39 cellular contexts compared by ENCODE assay signal in the genomic region with DNA sequence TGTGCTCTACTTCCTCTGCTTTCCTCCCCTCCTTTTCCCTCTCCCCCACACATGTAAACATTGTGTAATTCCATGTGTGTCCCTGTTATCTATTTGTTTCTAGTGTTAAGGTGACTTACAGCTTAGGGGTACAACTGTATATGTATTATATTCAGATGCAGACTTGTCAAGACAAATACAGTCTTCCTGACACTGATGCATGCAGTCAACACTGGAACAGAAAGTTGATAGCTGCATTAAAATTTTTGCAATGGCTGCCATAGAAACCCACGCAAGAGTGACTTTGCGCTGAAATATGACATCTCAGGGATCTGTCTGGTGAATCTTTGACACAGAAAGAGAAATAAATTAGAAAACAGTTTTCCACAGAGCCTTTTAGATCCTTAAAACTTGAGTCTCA.
"Had no signal": no experiment of that assay in that cellular context is flagged by ENCODE, and none has a peak within 500 bp of the region (broad histone marks: within the 10 kb centered on the region; RNA-seq: fewer than 3 reads in every experiment).

No MANE protein-coding gene starts in this region.

- H3K4me1 Mint-ChIP-seq: activated naive CD4-positive, alpha-beta T cell treated with anti-CD3 and anti-CD28 coated beads, Interleukin-2, amount 10 ng/mL, durations not matched to agents 7 days and 5 days; activated naive CD4-positive, alpha-beta T cell treated with anti-CD3 and anti-CD28 coated beads, Interleukin-2, amount 50 U/mL, for 24 hours; activated naive CD8-positive, alpha-beta T cell treated with anti-CD3 and anti-CD28 coated beads for 36 hours; activated naive CD8-positive, alpha-beta T cell treated with anti-CD3 and anti-CD28 coated beads, Interleukin-2, amount 10 ng/mL, durations not matched to agents 7 days and 5 days; activated naive CD8-positive, alpha-beta T cell treated with anti-CD3 and anti-CD28 coated beads, Interleukin-2, amount 50 U/mL, for 24 hours; activated T-helper 17 cell treated with anti-CD3 and anti-CD28 coated beads, Interleukin-2, amount 50 U/mL, for 72 hours; central memory CD8-positive, alpha-beta T cell had no signal

- H3K36me3 Mint-ChIP-seq: activated naive CD4-positive, alpha-beta T cell treated with anti-CD3 and anti-CD28 coated beads, Interleukin-2, amount 10 ng/mL, durations not matched to agents 7 days and 5 days; activated naive CD4-positive, alpha-beta T cell treated with anti-CD3 and anti-CD28 coated beads, Interleukin-2, amount 50 U/mL, for 24 hours; activated naive CD4-positive, alpha-beta T cell treated with anti-CD3 and anti-CD28 coated beads, Interleukin-2, amount 50 U/mL, for 72 hours; activated naive CD8-positive, alpha-beta T cell; activated naive CD8-positive, alpha-beta T cell treated with anti-CD3 and anti-CD28 coated beads for 36 hours; activated naive CD8-positive, alpha-beta T cell treated with anti-CD3 and anti-CD28 coated beads, Interleukin-2, amount 10 ng/mL, durations not matched to agents 7 days and 5 days; brain had no signal

- H3K9me3 Mint-ChIP-seq: activated naive CD4-positive, alpha-beta T cell treated with anti-CD3 and anti-CD28 coated beads for 36 hours; activated naive CD4-positive, alpha-beta T cell treated with anti-CD3 and anti-CD28 coated beads, Interleukin-2, amount 50 U/mL, for 24 hours; activated naive CD8-positive, alpha-beta T cell treated with anti-CD3 and anti-CD28 coated beads for 36 hours; activated naive CD8-positive, alpha-beta T cell treated with anti-CD3 and anti-CD28 coated beads, Interleukin-2, amount 10 ng/mL, durations not matched to agents 7 days and 5 days; activated naive CD8-positive, alpha-beta T cell treated with anti-CD3 and anti-CD28 coated beads, Interleukin-2, amount 50 U/mL, for 24 hours; activated T-cell treated with anti-CD3 and anti-CD28 coated beads, Interleukin-2, amount 50 U/mL, for 24 hours; activated T-helper 1 cell treated with anti-CD3 and anti-CD28 coated beads, Interleukin-12 subunit alpha, Interleukin-12 subunit beta, Interleukin-2, Interleukin-4 antibody, amounts not matched to agents 30 ng/mL and 10 ng/mL and 1 ng/mL, durations not matched to agents 14 hours and 24 hours and 36 hours had no signal

- H3K27ac Mint-ChIP-seq: activated naive CD4-positive, alpha-beta T cell treated with anti-CD3 and anti-CD28 coated beads for 36 hours; activated naive CD4-positive, alpha-beta T cell treated with anti-CD3 and anti-CD28 coated beads, Interleukin-2, amount 10 ng/mL, durations not matched to agents 7 days and 5 days; activated naive CD4-positive, alpha-beta T cell treated with anti-CD3 and anti-CD28 coated beads, Interleukin-2, amount 50 U/mL, for 24 hours; activated naive CD4-positive, alpha-beta T cell treated with anti-CD3 and anti-CD28 coated beads, Interleukin-2, amount 50 U/mL, for 72 hours; activated naive CD8-positive, alpha-beta T cell; activated naive CD8-positive, alpha-beta T cell treated with anti-CD3 and anti-CD28 coated beads for 36 hours; activated naive CD8-positive, alpha-beta T cell treated with anti-CD3 and anti-CD28 coated beads, Interleukin-2, amount 10 ng/mL, durations not matched to agents 7 days and 5 days; activated naive CD8-positive, alpha-beta T cell treated with anti-CD3 and anti-CD28 coated beads, Interleukin-2, amount 50 U/mL, for 24 hours; activated T-cell treated with anti-CD3 and anti-CD28 coated beads, Interleukin-2, amount 50 U/mL, for 24 hours; activated T-cell treated with anti-CD3 and anti-CD28 coated beads, Interleukin-2, amount 50 U/mL, for 72 hours; activated T-helper 1 cell treated with anti-CD3 and anti-CD28 coated beads, Interleukin-12 subunit alpha, Interleukin-12 subunit beta, Interleukin-2, Interleukin-4 antibody, amounts not matched to agents 30 ng/mL and 10 ng/mL and 1 ng/mL, durations not matched to agents 14 hours and 24 hours and 36 hours; activated T-helper 17 cell treated with anti-CD3 and anti-CD28 coated beads, Interleukin-2, amount 50 U/mL, for 72 hours; activated T-helper 2 cell treated with anti-CD3 and anti-CD28 coated beads, Interferon-gamma antibody, Interleukin-2, Interleukin-4, amounts not matched to agents 10 μg/mL and 5 μg/mL and 100 μg/mL, durations not matched to agents 14 hours and 24 hours and 36 hours; brain had no signal

- H3K9me3 ChIP-seq: adrenal gland, ascending aorta, body of pancreas, breast epithelium had no signal

- H3K4me1 ChIP-seq: adrenal gland, ascending aorta, body of pancreas, breast epithelium had no signal

- H3K27me3 ChIP-seq: adrenal gland, ascending aorta, body of pancreas, brain microvascular endothelial cell, cardiac muscle cell had no signal

- DNase-seq: activated effector memory CD4-positive, alpha-beta T cell treated with anti-CD3 and anti-CD28 coated beads, Interleukin-2, amount 50 U/mL, for 16 hours; activated effector memory CD4-positive, alpha-beta T cell treated with Interleukin-2 at 50 U/mL for 16 hours; activated gamma-delta T cell; activated gamma-delta T cell treated with Interleukin-2 at 50 U/mL for 16 hours; activated naive CD4-positive, alpha-beta T cell; activated naive CD4-positive, alpha-beta T cell treated with anti-CD3 and anti-CD28 coated beads for 36 hours; activated naive CD4-positive, alpha-beta T cell treated with anti-CD3 and anti-CD28 coated beads, Interleukin-2, amount 10 ng/mL, durations not matched to agents 7 days and 5 days; activated naive CD4-positive, alpha-beta T cell treated with anti-CD3 and anti-CD28 coated beads, Interleukin-2, amount 50 U/mL, for 16 hours; activated naive CD4-positive, alpha-beta T cell treated with Interleukin-2 at 50 U/mL for 16 hours; activated naive CD8-positive, alpha-beta T cell treated with anti-CD3 and anti-CD28 coated beads for 36 hours; activated naive CD8-positive, alpha-beta T cell treated with anti-CD3 and anti-CD28 coated beads, Interleukin-2, amount 10 ng/mL, durations not matched to agents 7 days and 5 days; activated naive CD8-positive, alpha-beta T cell treated with anti-CD3 and anti-CD28 coated beads, Interleukin-2, amount 50 U/mL, for 24 hours; activated T-cell treated with anti-CD3 and anti-CD28 coated beads for 4 hours; activated T-cell treated with anti-CD3 and anti-CD28 coated beads, Interleukin-2, amount 50 U/mL, for 1 hour; activated T-cell treated with anti-CD3 and anti-CD28 coated beads, Interleukin-2, amount 50 U/mL, for 24 hours; activated T-cell treated with anti-CD3 and anti-CD28 coated beads, Interleukin-2, amount 50 U/mL, for 4 hours; activated T-cell treated with anti-CD3 and anti-CD28 coated beads, Interleukin-2, amount 50 U/mL, for 48 hours; activated T-cell treated with anti-CD3 and anti-CD28 coated beads, Interleukin-2, amount 50 U/mL, for 72 hours; adrenal gland; amniotic stem cell; amygdala; anterior cingulate cortex; aorta; body of pancreas; brain microvascular endothelial cell; central memory CD4-positive, alpha-beta T cell; cerebellar nuclear complex had no signal

- H3K4me3 Mint-ChIP-seq: activated naive CD4-positive, alpha-beta T cell treated with anti-CD3 and anti-CD28 coated beads for 36 hours; activated naive CD4-positive, alpha-beta T cell treated with anti-CD3 and anti-CD28 coated beads, Interleukin-2, amount 10 ng/mL, durations not matched to agents 7 days and 5 days; activated naive CD4-positive, alpha-beta T cell treated with anti-CD3 and anti-CD28 coated beads, Interleukin-2, amount 50 U/mL, for 24 hours; activated naive CD8-positive, alpha-beta T cell; activated naive CD8-positive, alpha-beta T cell treated with anti-CD3 and anti-CD28 coated beads for 36 hours; activated naive CD8-positive, alpha-beta T cell treated with anti-CD3 and anti-CD28 coated beads, Interleukin-2, amount 10 ng/mL, durations not matched to agents 7 days and 5 days; activated naive CD8-positive, alpha-beta T cell treated with anti-CD3 and anti-CD28 coated beads, Interleukin-2, amount 50 U/mL, for 24 hours; activated T-cell treated with anti-CD3 and anti-CD28 coated beads, Interleukin-2, amount 50 U/mL, for 24 hours; activated T-cell treated with anti-CD3 and anti-CD28 coated beads, Interleukin-2, amount 50 U/mL, for 4 hours; activated T-cell treated with anti-CD3 and anti-CD28 coated beads, Interleukin-2, amount 50 U/mL, for 72 hours; activated T-helper 1 cell treated with anti-CD3 and anti-CD28 coated beads, Interleukin-12 subunit alpha, Interleukin-12 subunit beta, Interleukin-2, Interleukin-4 antibody, amounts not matched to agents 30 ng/mL and 10 ng/mL and 1 ng/mL, durations not matched to agents 14 hours and 24 hours and 36 hours; activated T-helper 17 cell treated with anti-CD3 and anti-CD28 coated beads, Interleukin-2, amount 50 U/mL, for 72 hours; brain; central memory CD8-positive, alpha-beta T cell had no signal

- H3K27me3 Mint-ChIP-seq: activated naive CD4-positive, alpha-beta T cell treated with anti-CD3 and anti-CD28 coated beads, Interleukin-2, amount 10 ng/mL, durations not matched to agents 7 days and 5 days; activated naive CD4-positive, alpha-beta T cell treated with anti-CD3 and anti-CD28 coated beads, Interleukin-2, amount 50 U/mL, for 24 hours; activated naive CD8-positive, alpha-beta T cell; activated naive CD8-positive, alpha-beta T cell treated with anti-CD3 and anti-CD28 coated beads for 36 hours; activated naive CD8-positive, alpha-beta T cell treated with anti-CD3 and anti-CD28 coated beads, Interleukin-2, amount 10 ng/mL, durations not matched to agents 7 days and 5 days; activated naive CD8-positive, alpha-beta T cell treated with anti-CD3 and anti-CD28 coated beads, Interleukin-2, amount 50 U/mL, for 24 hours; activated T-helper 17 cell treated with anti-CD3 and anti-CD28 coated beads, Interleukin-2, amount 50 U/mL, for 72 hours; brain; central memory CD8-positive, alpha-beta T cell had no signal

- H3K27ac ChIP-seq: adrenal gland, ascending aorta, body of pancreas, brain microvascular endothelial cell, breast epithelium, cardiac muscle cell had no signal

- H3K4me3 ChIP-seq: adrenal gland, ascending aorta, body of pancreas, breast epithelium, cardiac muscle cell had no signal

- FAIRE-seq: bronchial epithelial cell had no signal

- H3K36me3 ChIP-seq: adrenal gland, ascending aorta, brain microvascular endothelial cell, breast epithelium, cardiac muscle cell had no signal
